Comparison of ENCODE assay signal across 8 cellular contexts in genomic region chr12:102406033-102406584, GRCh38.
DNase-seq lines count a peak whose midpoint lies in the region; ATAC-seq and TF ChIP-seq lines count a peak whose summit lies in the region.

No MANE protein-coding gene starts in this region.

- ATAC-seq in GM18858 (IDR thresholded peaks at IDR 0.05; ENCODE audit: unreplicated experiment), result peak; percentile 69
- ATAC-seq in body of pancreas, result peak; percentile 84

- no peak for TF ChIP-seq CTCF in body of pancreas (IDR thresholded peaks at IDR 0.05)

- DNase-seq in MG63 (peak; percentile 4), body of pancreas (peak; percentile 52 to 72 (median 66)), T-helper 2 cell (no peak), NOMO-1 treated with dmso at 0.1 percent for 144 hours (lab: John Stamatoyannopoulos, UW; ENCODE audit: unreplicated experiment) (no peak)
- DNase-seq in activated CD4-positive, alpha-beta T cell treated with anti-CD3 and anti-CD28 coated beads for 1 hour, result no peak
- DNase-seq in activated CD4-positive, alpha-beta T cell treated with anti-CD3 and anti-CD28 coated beads, Interleukin-2, amount 50 U/mL, for 4 hours, result no peak

- no peak for TF ChIP-seq POLR2A in body of pancreas (IDR thresholded peaks at IDR 0.05)

- peak overlapping the region in 3 of 4 donors; percentile 25 to 55 (median 32) for H3K27ac ChIP-seq in body of pancreas

- peaks cover 12% of the 10 kb centered on the region for H3K4me1 ChIP-seq in body of pancreas
- H3K4me1 ChIP-seq in neuron (ENCODE audit: insufficient read depth, low read length), result no peaks in the 10 kb centered on the region

- H3K9me3 ChIP-seq in MG63, result no peaks in the 10 kb centered on the region
- no peaks in the 10 kb centered on the region for H3K9me3 ChIP-seq in body of pancreas
- no peaks in the 10 kb centered on the region for H3K9me3 ChIP-seq in neuron (ENCODE audit: low read length)

- no peaks in the 10 kb centered on the region for H3K36me3 ChIP-seq in MG63
- H3K36me3 ChIP-seq in body of pancreas (replicated peaks in 1 of 2; ENCODE audit: insufficient read depth in 1 of 2, low read depth in 2 of 2), result no peaks in the 10 kb centered on the region
- no peaks in the 10 kb centered on the region for H3K36me3 ChIP-seq in neuron (ENCODE audit: insufficient read depth, low read length)

- intact Hi-C loops in body of pancreas (cut with DNase I), result no loop called here

- H2AFZ ChIP-seq in neuron (ENCODE audit: low read depth, low read length), result peak overlapping the region; percentile 40

- 27 to 32% methylated on average over 7 of the region's 7 CpGs for WGBS in body of pancreas, 2 donors

- H3K27me3 ChIP-seq in MG63 (no peaks in the 10 kb centered on the region), body of pancreas (no peaks in the 10 kb centered on the region), neuron (ENCODE audit: insufficient read depth, low read length) (no peaks in the 10 kb centered on the region)

- H3K4me3 ChIP-seq in MG63 (no peak overlapping the region), body of pancreas (no peak overlapping the region), neuron (ENCODE audit: low read length) (no peak overlapping the region)

Comparison
In these comparisons a context has a peak if more than half of its experiments do, and no peak if none do; other contexts are left out.
1. DNase-seq: peak in MG63 (single experiment) and body of pancreas (4 of 4); none in T-helper 2 cell (0 of 5), activated CD4-positive, alpha-beta T cell treated with anti-CD3 and anti-CD28 coated beads for 1 hour (single experiment), activated CD4-positive, alpha-beta T cell treated with anti-CD3 and anti-CD28 coated beads, Interleukin-2, amount 50 U/mL, for 4 hours (0 of 2) and NOMO-1 treated with dmso at 0.1 percent for 144 hours (single experiment).